ENCODE assay signal across 10 cellular contexts in genomic region chr1:888297-888696, GRCh38.
"Had no signal": no experiment of that assay in that cellular context is flagged by ENCODE, and none has a peak within 500 bp of the region (broad histone marks: within the 10 kb centered on the region; RNA-seq: fewer than 3 reads in every experiment).

No MANE protein-coding gene starts in this region.

- H3K9ac ChIP-seq: KMS-11 had no signal

- H2AFZ ChIP-seq: GM23338 had no signal

- H3K27ac ChIP-seq: HL-60, KMS-11 had no signal

- ATAC-seq: GM23338 had no signal

- H3K4me1 Mint-ChIP-seq: GM23338, H9 had no signal

- H3K9me3 Mint-ChIP-seq: HFFc6 had no signal

- H3K4me3 ChIP-seq: GM23338 had no signal

- H3K27ac Mint-ChIP-seq: GM23338, H9, HFFc6 had no signal

- FAIRE-seq: H1, H54 had no signal

- H3K4me2 ChIP-seq: GM23338, KMS-11 had no signal

- H3K4me3 Mint-ChIP-seq: GM23338, H9, HFFc6 had no signal

- DNase-seq: H9, HCEC 1CT, HFFc6, IMR-90, KBM-7 had no signal
